1 cellular context compared by ENCODE assay signal in the genomic region with DNA sequence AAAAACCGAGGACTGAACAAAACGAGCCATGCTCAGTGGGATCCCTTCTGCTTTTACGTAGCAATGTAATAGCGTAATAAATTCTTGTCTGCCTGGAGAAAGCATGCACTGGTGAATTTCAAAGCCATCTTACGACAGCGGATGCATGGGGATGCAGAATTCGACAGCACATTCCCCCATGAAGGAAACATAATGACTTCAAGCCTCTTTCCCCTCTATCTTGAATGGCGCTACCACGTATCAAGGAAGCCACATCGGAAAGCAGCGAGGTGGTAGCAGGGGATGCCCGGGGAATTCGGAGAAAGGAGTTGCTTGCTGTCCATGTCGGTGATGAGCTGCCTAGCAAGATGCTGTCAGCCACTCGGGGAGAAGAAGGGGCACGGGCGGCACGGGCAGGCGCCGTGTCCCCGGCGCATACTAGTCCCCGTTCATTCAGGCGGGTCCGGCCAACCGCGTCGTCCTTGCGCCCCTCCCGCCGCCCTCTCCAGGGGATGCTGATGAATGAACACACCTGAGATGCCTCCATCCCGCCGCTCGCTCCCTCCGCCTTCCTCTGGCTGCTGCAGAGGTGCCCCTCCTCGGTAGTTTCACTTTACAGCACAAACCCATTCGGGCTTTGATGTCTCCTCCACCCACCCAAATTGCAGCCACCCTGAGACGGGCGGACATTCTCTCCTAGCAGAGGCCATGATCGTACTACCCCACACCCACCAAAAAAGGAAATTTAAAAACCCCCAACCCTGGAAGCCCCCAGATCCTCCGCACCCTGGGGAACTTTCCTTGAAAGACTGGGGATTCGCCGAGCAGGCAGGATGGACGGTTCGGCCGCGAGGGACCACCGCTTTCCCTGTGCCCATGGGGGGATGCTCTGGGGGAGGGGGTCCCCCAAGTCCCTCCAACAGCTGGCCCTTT.
TF ChIP-seq lines count a peak whose summit lies in the region.

No MANE protein-coding gene starts in this region.

TF ChIP-seq in GM12878, 131 proteins besides CTCF, POLR2A, EP300 and RAD21:
- TF ChIP-seq, protein P1, sequence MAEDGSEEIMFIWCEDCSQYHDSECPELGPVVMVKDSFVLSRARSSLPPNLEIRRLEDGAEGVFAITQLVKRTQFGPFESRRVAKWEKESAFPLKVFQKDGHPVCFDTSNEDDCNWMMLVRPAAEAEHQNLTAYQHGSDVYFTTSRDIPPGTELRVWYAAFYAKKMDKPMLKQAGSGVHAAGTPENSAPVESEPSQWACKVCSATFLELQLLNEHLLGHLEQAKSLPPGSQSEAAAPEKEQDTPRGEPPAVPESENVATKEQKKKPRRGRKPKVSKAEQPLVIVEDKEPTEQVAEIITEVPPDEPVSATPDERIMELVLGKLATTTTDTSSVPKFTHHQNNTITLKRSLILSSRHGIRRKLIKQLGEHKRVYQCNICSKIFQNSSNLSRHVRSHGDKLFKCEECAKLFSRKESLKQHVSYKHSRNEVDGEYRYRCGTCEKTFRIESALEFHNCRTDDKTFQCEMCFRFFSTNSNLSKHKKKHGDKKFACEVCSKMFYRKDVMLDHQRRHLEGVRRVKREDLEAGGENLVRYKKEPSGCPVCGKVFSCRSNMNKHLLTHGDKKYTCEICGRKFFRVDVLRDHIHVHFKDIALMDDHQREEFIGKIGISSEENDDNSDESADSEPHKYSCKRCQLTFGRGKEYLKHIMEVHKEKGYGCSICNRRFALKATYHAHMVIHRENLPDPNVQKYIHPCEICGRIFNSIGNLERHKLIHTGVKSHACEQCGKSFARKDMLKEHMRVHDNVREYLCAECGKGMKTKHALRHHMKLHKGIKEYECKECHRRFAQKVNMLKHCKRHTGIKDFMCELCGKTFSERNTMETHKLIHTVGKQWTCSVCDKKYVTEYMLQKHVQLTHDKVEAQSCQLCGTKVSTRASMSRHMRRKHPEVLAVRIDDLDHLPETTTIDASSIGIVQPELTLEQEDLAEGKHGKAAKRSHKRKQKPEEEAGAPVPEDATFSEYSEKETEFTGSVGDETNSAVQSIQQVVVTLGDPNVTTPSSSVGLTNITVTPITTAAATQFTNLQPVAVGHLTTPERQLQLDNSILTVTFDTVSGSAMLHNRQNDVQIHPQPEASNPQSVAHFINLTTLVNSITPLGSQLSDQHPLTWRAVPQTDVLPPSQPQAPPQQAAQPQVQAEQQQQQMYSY (CRISPR knock-in tag; IDR thresholded peaks at IDR 0.05) = no peak
- TF ChIP-seq TCF12 (IDR thresholded peaks at IDR 0.05; ENCODE audit: low read depth, low read length) = no peak
- TF ChIP-seq BHLHE40 (IDR thresholded peaks at IDR 0.05; ENCODE audit: borderline replicate concordance in 1 of 2, low read depth in 2 of 2, low read length in 1 of 2) = peak in 1 of 2 experiments; percentile 11; a peak in 1 of 4 replicates
- no peak for TF ChIP-seq RAD51 (IDR thresholded peaks at IDR 0.05)
